Comparison of ENCODE assay signal across 8 cellular contexts in the genomic region with DNA sequence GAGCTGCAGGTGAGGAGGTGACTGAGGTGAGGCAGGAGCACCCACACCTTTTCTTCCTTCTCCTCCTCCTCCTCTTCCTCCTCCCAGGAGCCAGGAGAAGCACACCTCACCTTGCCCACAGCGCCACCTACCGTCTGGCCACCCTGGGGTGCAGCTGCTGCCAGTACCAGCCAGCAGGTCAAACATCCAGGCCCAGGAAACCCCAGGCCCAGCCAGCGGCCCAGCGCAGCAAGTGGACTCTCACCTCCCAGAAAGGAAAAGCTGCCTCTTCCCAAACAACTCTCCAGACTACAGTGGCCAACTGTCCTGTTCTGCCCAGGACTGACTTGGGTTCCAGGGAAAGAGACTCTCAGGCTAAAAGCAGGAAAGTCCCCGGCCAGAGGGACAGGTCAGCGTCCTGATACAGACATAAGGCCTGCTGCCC. TPM values are rescaled to one million over a fixed set of nuclear protein-coding genes. Genes with fewer than 3 reads are reported as not detected.
DNase-seq lines count a peak whose midpoint lies in the region; ATAC-seq and TF ChIP-seq lines count a peak whose summit lies in the region.

No MANE protein-coding gene starts in this region.

- H4K20me1 ChIP-seq in MM.1S (ENCODE audit: insufficient read depth, low read length) = no peaks in the 10 kb centered on the region

- TF ChIP-seq CTCF in MM.1S (IDR thresholded peaks at IDR 0.05; ENCODE audit: low read length) = peak; percentile 76
- TF ChIP-seq CTCF in activated B cell treated with CpG ODN at 0.5 μM for 24 hours (IDR thresholded peaks at IDR 0.05) = no peak
- peak; percentile 78 for TF ChIP-seq CTCF in chondrocyte (IDR thresholded peaks at IDR 0.05)
- peak; percentile 72 for TF ChIP-seq CTCF in lower lobe of right lung (IDR thresholded peaks at IDR 0.05)

- H3K79me2 ChIP-seq in MM.1S (ENCODE audit: low read length) = no peaks in the 10 kb centered on the region

- H3F3A ChIP-seq in MM.1S (ENCODE audit: insufficient read depth, low read length) = no peaks in the 10 kb centered on the region

- CTCF ChIA-PET in activated B cell treated with CpG ODN at 0.5 μM for 24 hours (lab: Charles Lee) = interaction anchor here (0.6 to 2.6 kb wide), 2 partner anchors 73 to 88 kb away, joined by 3 to 5 read pairs; a partner anchor contains a TSS

- H3K9me3 Mint-ChIP-seq in activated B cell treated with CpG ODN at 0.5 μM for 24 hours = no peaks in the 10 kb centered on the region
- H3K9me3 Mint-ChIP-seq in chondrocyte (ENCODE audit: low read depth) = no peaks in the 10 kb centered on the region
- H3K9me3 Mint-ChIP-seq in stimulated activated memory B cell treated with anti-CD40 and anti-IgM and Interleukin-4, amounts not matched to agents 10 μg/mL and 1 μg/mL and 100 μg/mL, for 72 hours = no peaks in the 10 kb centered on the region

- H2AFZ ChIP-seq in MM.1S (ENCODE audit: low read length) = no peak overlapping the region

- no peaks in the 10 kb centered on the region for H3K9me2 ChIP-seq in MM.1S (replicated peaks; ENCODE audit: insufficient read depth, low read length)

- DNase-seq in GM03348 (ENCODE audit: low spot score) (peak; percentile 86), MM.1S (peak; percentile 27), activated B cell treated with CpG ODN at 0.5 μM for 24 hours (peak; percentile 25), chondrocyte (ENCODE audit: low spot score) (no peak), lower lobe of right lung (peak; percentile 86), NCI-H128 (lab: John Stamatoyannopoulos, UW; ENCODE audit: unreplicated experiment) (no peak)

- no peaks in the 10 kb centered on the region for H3K27me3 ChIP-seq in MM.1S (replicated peaks; ENCODE audit: insufficient read depth, low read length)
- H3K27me3 ChIP-seq in lower lobe of right lung (ENCODE audit: low read depth) = no peaks in the 10 kb centered on the region

- POLR2A ChIA-PET in activated B cell treated with CpG ODN at 0.5 μM for 24 hours (lab: Charles Lee) = no interaction called here

- no peak overlapping the region for H3K27ac ChIP-seq in MM.1S (ENCODE audit: low read length)
- H3K27ac ChIP-seq in lower lobe of right lung = no peak overlapping the region

- no peak overlapping the region for H3K4me3 ChIP-seq in MM.1S (ENCODE audit: low read length)
- H3K4me3 ChIP-seq in lower lobe of right lung = no peak overlapping the region

- H3K9me3 ChIP-seq in MM.1S (replicated peaks; ENCODE audit: insufficient read depth, low read length) (no peaks in the 10 kb centered on the region), lower lobe of right lung (no peaks in the 10 kb centered on the region)

- intact Hi-C loops in activated B cell treated with CpG ODN at 0.5 μM for 24 hours (cut with micrococcal nuclease) = loop anchor here (1.0 to 10.0 kb wide), 2 partner anchors 74 to 212 kb away; a partner anchor contains a TSS
- intact Hi-C loops in lower lobe of right lung (cut with DNase I) = no loop called here

- H3K9ac ChIP-seq in MM.1S (ENCODE audit: low read length) = no peak overlapping the region

- H3K4me1 Mint-ChIP-seq in activated B cell treated with CpG ODN at 0.5 μM for 24 hours = no peaks in the 10 kb centered on the region
- peaks cover 31% of the 10 kb centered on the region for H3K4me1 Mint-ChIP-seq in chondrocyte (ENCODE audit: low read depth)
- peaks cover 18% of the 10 kb centered on the region for H3K4me1 Mint-ChIP-seq in stimulated activated memory B cell treated with anti-CD40 and anti-IgM and Interleukin-4, amounts not matched to agents 10 μg/mL and 1 μg/mL and 100 μg/mL, for 72 hours

- H3K27me3 Mint-ChIP-seq in activated B cell treated with CpG ODN at 0.5 μM for 24 hours = no peaks in the 10 kb centered on the region
- no peaks in the 10 kb centered on the region for H3K27me3 Mint-ChIP-seq in chondrocyte (ENCODE audit: low read depth)
- no peaks in the 10 kb centered on the region for H3K27me3 Mint-ChIP-seq in stimulated activated memory B cell treated with anti-CD40 and anti-IgM and Interleukin-4, amounts not matched to agents 10 μg/mL and 1 μg/mL and 100 μg/mL, for 72 hours

- no peaks in the 10 kb centered on the region for H3K36me3 Mint-ChIP-seq in activated B cell treated with CpG ODN at 0.5 μM for 24 hours (ENCODE audit: low read depth)
- no peaks in the 10 kb centered on the region for H3K36me3 Mint-ChIP-seq in chondrocyte (ENCODE audit: low read depth)
- peaks cover 7% of the 10 kb centered on the region for H3K36me3 Mint-ChIP-seq in stimulated activated memory B cell treated with anti-CD40 and anti-IgM and Interleukin-4, amounts not matched to agents 10 μg/mL and 1 μg/mL and 100 μg/mL, for 72 hours

- H3K4me2 ChIP-seq in MM.1S (ENCODE audit: low read depth, low read length) = no peak overlapping the region

- H3K36me3 ChIP-seq in MM.1S (replicated peaks; ENCODE audit: insufficient read depth, low read length) (no peaks in the 10 kb centered on the region), lower lobe of right lung (no peaks in the 10 kb centered on the region)

- ATAC-seq in activated B cell treated with CpG ODN at 0.5 μM for 24 hours (ENCODE audit: low read depth) (peak; percentile 37), lower lobe of right lung (peak; percentile 66 to 78), HG02885 (IDR thresholded peaks at IDR 0.05; ENCODE audit: poor library complexity, unreplicated experiment) (no peak)
- ATAC-seq in stimulated activated memory B cell treated with anti-CD40 and anti-IgM and Interleukin-4, amounts not matched to agents 10 μg/mL and 1 μg/mL and 100 μg/mL, for 72 hours = no peak

- H3K27ac Mint-ChIP-seq in activated B cell treated with CpG ODN at 0.5 μM for 24 hours (no peak overlapping the region), chondrocyte (ENCODE audit: unreplicated experiment) (no peak overlapping the region)
- peak overlapping the region; percentile 9 for H3K27ac Mint-ChIP-seq in stimulated activated memory B cell treated with anti-CD40 and anti-IgM and Interleukin-4, amounts not matched to agents 10 μg/mL and 1 μg/mL and 100 μg/mL, for 72 hours

- H3K4me1 ChIP-seq in MM.1S (ENCODE audit: low read length) (no peaks in the 10 kb centered on the region), lower lobe of right lung (peaks cover 44% of the 10 kb centered on the region)

- H3K4me3 Mint-ChIP-seq in activated B cell treated with CpG ODN at 0.5 μM for 24 hours (no peak overlapping the region), chondrocyte (ENCODE audit: unreplicated experiment) (no peak overlapping the region)
- no peak overlapping the region for H3K4me3 Mint-ChIP-seq in stimulated activated memory B cell treated with anti-CD40 and anti-IgM and Interleukin-4, amounts not matched to agents 10 μg/mL and 1 μg/mL and 100 μg/mL, for 72 hours

RNA-seq across cellular contexts. Expression of a gene that starts 22.7 kb away (rescaled TPM):
- total RNA-seq in activated B cell treated with CpG ODN at 0.5 μM for 24 hours (11.4 and 12.2 TPM in 2 replicates), chondrocyte (27.5 to 33.8 TPM (median 31.1 TPM) in 3 replicates), lower lobe of right lung (20.1 TPM)

Comparison
In these comparisons a context has a peak if more than half of its experiments do, and no peak if none do; other contexts are left out.
1. DNase-seq: peak in GM03348 (single experiment), MM.1S (single experiment), activated B cell treated with CpG ODN at 0.5 μM for 24 hours (single experiment) and lower lobe of right lung (single experiment); none in chondrocyte (single experiment) and NCI-H128 (single experiment).
2. ATAC-seq: peak in activated B cell treated with CpG ODN at 0.5 μM for 24 hours (single experiment) and lower lobe of right lung (2 of 2); none in stimulated activated memory B cell treated with anti-CD40 and anti-IgM and Interleukin-4, amounts not matched to agents 10 μg/mL and 1 μg/mL and 100 μg/mL, for 72 hours (single experiment) and HG02885 (single experiment).